Comparison of ENCODE assay signal across 8 cellular contexts in genomic region chr9:14030350-14030823, GRCh38.
A peak's percentile ranks its signal among the peaks of the same experiment; 100 is the strongest.
DNase-seq lines count a peak whose midpoint lies in the region; ATAC-seq lines count a peak whose summit lies in the region.

No MANE protein-coding gene starts in this region.

- no peak for ATAC-seq in GM19463 (IDR thresholded peaks at IDR 0.05; ENCODE audit: unreplicated experiment)

- DNase-seq in DMS153 treated with DMSO at 0.1 percent for 48 hours (lab: John Stamatoyannopoulos, UW; ENCODE audit: unreplicated experiment), result peak; percentile 84
- DNase-seq in NCI-H446 treated with DMSO at 0.1 percent for 48 hours (lab: John Stamatoyannopoulos, UW), result peak; percentile 85
- DNase-seq in fibroblast of gingiva (ENCODE audit: low read depth), result peak; percentile 90
- DNase-seq in pulmonary artery endothelial cell (ENCODE audit: low read depth, low spot score), result peak; percentile 73
- no peak for DNase-seq in hypothalamus (lab: John Stamatoyannopoulos, UW)
- DNase-seq in substantia nigra (lab: John Stamatoyannopoulos, UW), result no peak
- DNase-seq in superior temporal gyrus (ENCODE audit: extremely low spot score), result no peak

- H3K27ac ChIP-seq in substantia nigra (ENCODE audit: low read depth, low read length, poor library complexity, severe bottlenecking), result no peak overlapping the region

Comparison
In these comparisons a context has a peak if more than half of its experiments do, and no peak if none do; other contexts are left out.
1. DNase-seq: peak in DMS153 treated with DMSO at 0.1 percent for 48 hours (single experiment), NCI-H446 treated with DMSO at 0.1 percent for 48 hours (single experiment), fibroblast of gingiva (single experiment) and pulmonary artery endothelial cell (single experiment); none in hypothalamus (0 of 51), substantia nigra (0 of 49) and superior temporal gyrus (single experiment).